In genomic region chr20:6836821-6837374, GRCh38 we compare ENCODE assay signal across 28 cellular contexts.
"Had no signal": no experiment of that assay in that cellular context is flagged by ENCODE, and none has a peak within 500 bp of the region (broad histone marks: within the 10 kb centered on the region; RNA-seq: fewer than 3 reads in every experiment).

No MANE protein-coding gene starts in this region.

- H3K27me3 ChIP-seq: left lung, right atrium auricular region, right lobe of liver, testis, thyroid gland, transverse colon, upper lobe of left lung, vagina had no signal

- H3K9me3 Mint-ChIP-seq: nephron; stimulated activated naive B cell treated with anti-CD40 and anti-IgM and Interleukin-4, amounts not matched to agents 10 μg/mL and 1 μg/mL and 100 μg/mL, for 72 hours had no signal

- ATAC-seq: left colon; left lung; lower lobe of right lung; naive thymus-derived CD8-positive, alpha-beta T cell; right lobe of liver; stimulated activated naive B cell treated with anti-CD40 and anti-IgM and Interleukin-4, amounts not matched to agents 10 μg/mL and 1 μg/mL and 100 μg/mL, for 72 hours; stimulated activated naive CD8-positive, alpha-beta T cell treated with anti-CD3 and anti-CD28 coated beads, Interleukin-15, Interleukin-2, amounts not matched to agents 100 U/mL and 50 U/mL, for 24 hours had no signal

- H3K9ac ChIP-seq: parathyroid adenoma had no signal

- H3K79me2 ChIP-seq: parathyroid adenoma had no signal

- H2AFZ ChIP-seq: parathyroid adenoma had no signal

- H3K27ac Mint-ChIP-seq: naive thymus-derived CD8-positive, alpha-beta T cell; stimulated activated naive B cell treated with anti-CD40 and anti-IgM and Interleukin-4, amounts not matched to agents 10 μg/mL and 1 μg/mL and 100 μg/mL, for 72 hours had no signal

- FAIRE-seq: islet of Langerhans, kidney had no signal

- H3K36me3 Mint-ChIP-seq: immature natural killer cell; naive thymus-derived CD8-positive, alpha-beta T cell; stimulated activated naive B cell treated with anti-CD40 and anti-IgM and Interleukin-4, amounts not matched to agents 10 μg/mL and 1 μg/mL and 100 μg/mL, for 72 hours had no signal

- H3K4me3 ChIP-seq: left lung, lower lobe of right lung, right atrium auricular region, right lobe of liver, smooth muscle cell, stomach, testis, thyroid gland, transverse colon, upper lobe of left lung, vagina had no signal

- DNase-seq: hypothalamus; immature natural killer cell; kidney; left colon; left lung; lower lobe of right lung; mammary epithelial cell; midbrain; naive thymus-derived CD8-positive, alpha-beta T cell; occipital lobe; right lobe of liver; stimulated activated CD4-positive, alpha-beta T cell treated with anti-CD3 and anti-CD28 coated beads, Interleukin-1b, Interleukin-23, amount 100 ng/mL, for 48 hours; stimulated activated CD4-positive, alpha-beta T cell treated with anti-CD3 and anti-CD28 coated beads, Interleukin-4, amount 100 ng/mL, for 1 hour; stimulated activated naive B cell treated with anti-CD40 and anti-IgM and Interleukin-4, amounts not matched to agents 10 μg/mL and 1 μg/mL and 100 μg/mL, for 72 hours; stimulated activated naive CD8-positive, alpha-beta T cell treated with anti-CD3 and anti-CD28 coated beads, Interleukin-15, Interleukin-2, amounts not matched to agents 100 U/mL and 50 U/mL, for 24 hours; stomach; testis; thyroid gland; transverse colon; upper lobe of left lung had no signal

- H3K9me3 ChIP-seq: left lung, lower lobe of right lung, neutrophil, right atrium auricular region, right lobe of liver, stomach, testis, thyroid gland, transverse colon, upper lobe of left lung, vagina had no signal

- H3K4me1 Mint-ChIP-seq: immature natural killer cell; naive thymus-derived CD8-positive, alpha-beta T cell; nephron; stimulated activated naive B cell treated with anti-CD40 and anti-IgM and Interleukin-4, amounts not matched to agents 10 μg/mL and 1 μg/mL and 100 μg/mL, for 72 hours had no signal

- H3K4me2 ChIP-seq: smooth muscle cell had no signal

- H3K36me3 ChIP-seq: left lung, lower lobe of right lung, neutrophil, right atrium auricular region, right lobe of liver, stomach, thyroid gland, transverse colon, upper lobe of left lung, vagina had no signal

- H3K27ac ChIP-seq: left lung, lower lobe of right lung, neutrophil, parathyroid adenoma, right atrium auricular region, right lobe of liver, stomach, testis, thyroid gland, transverse colon, upper lobe of left lung, vagina had no signal

- H3K4me1 ChIP-seq: left lung, lower lobe of right lung, parathyroid adenoma, right atrium auricular region, right lobe of liver, stomach, testis, thyroid gland, transverse colon, upper lobe of left lung, vagina had no signal

- H3K4me3 Mint-ChIP-seq: immature natural killer cell; naive thymus-derived CD8-positive, alpha-beta T cell; nephron; neural crest cell; stimulated activated naive B cell treated with anti-CD40 and anti-IgM and Interleukin-4, amounts not matched to agents 10 μg/mL and 1 μg/mL and 100 μg/mL, for 72 hours had no signal
